ENCODE assay signal across 25 cellular contexts in the genomic region with DNA sequence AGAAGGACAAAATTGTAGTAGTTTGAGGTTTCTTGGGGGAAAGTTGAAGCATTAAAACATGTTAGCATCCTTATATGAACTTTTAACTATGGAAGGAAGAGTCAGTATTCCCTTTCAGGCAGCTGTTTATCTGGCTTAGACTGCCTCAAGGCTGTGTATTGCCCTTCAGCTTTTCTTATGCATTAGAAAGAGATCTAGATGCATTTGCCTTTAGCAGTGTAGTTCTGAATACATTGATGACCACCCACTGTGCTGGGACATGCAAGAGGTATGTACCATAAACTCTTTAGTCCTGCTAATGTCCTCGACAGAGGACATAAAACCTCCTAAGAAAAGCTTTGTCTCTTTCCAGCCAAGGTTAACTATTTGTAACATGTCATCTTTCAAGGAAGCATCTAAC. TPM values are rescaled to one million over a fixed set of nuclear protein-coding genes. Genes with fewer than 3 reads are reported as not detected.
DNase-seq lines count a peak whose midpoint lies in the region; ATAC-seq, FAIRE-seq and TF ChIP-seq lines count a peak whose summit lies in the region.
"Had no signal": no experiment of that assay in that cellular context is flagged by ENCODE, and none has a peak within 500 bp of the region (broad histone marks: within the 10 kb centered on the region; RNA-seq: fewer than 3 reads in every experiment).

No MANE protein-coding gene starts in this region.

- H3K27ac Mint-ChIP-seq in astrocyte (ENCODE audit: unreplicated experiment) (peak overlapping the region; percentile 72), type B pancreatic cell (no peak overlapping the region), progenitor cell of endocrine pancreas (no peak overlapping the region)
- peak overlapping the region in 1 of 2 donors; percentile 6 for H3K27ac Mint-ChIP-seq in effector memory CD8-positive, alpha-beta T cell
- H3K27ac Mint-ChIP-seq: activated CD4-positive, alpha-beta memory T cell treated with anti-CD3 and anti-CD28 coated beads, Interleukin-2, amount 10 ng/mL, durations not matched to agents 7 days and 5 days; CD8-positive, alpha-beta T cell; T-cell had no signal

- no peak for TF ChIP-seq CTCF in astrocyte (IDR thresholded peaks at IDR 0.05; ENCODE audit: insufficient read depth, low read depth, low read length)
- TF ChIP-seq CTCF in type B pancreatic cell (conservative IDR thresholded peaks at IDR 0.05): no peak
- TF ChIP-seq CTCF in progenitor cell of endocrine pancreas (IDR thresholded peaks at IDR 0.05; ENCODE audit: unreplicated experiment): no peak

- peak overlapping the region; percentile 81 for H3K4me3 Mint-ChIP-seq in astrocyte (ENCODE audit: unreplicated experiment)
- H3K4me3 Mint-ChIP-seq in type B pancreatic cell: peak overlapping the region; percentile 29
- H3K4me3 Mint-ChIP-seq in effector memory CD8-positive, alpha-beta T cell: no peak overlapping the region
- H3K4me3 Mint-ChIP-seq in progenitor cell of endocrine pancreas (ENCODE audit: low read depth): no peak overlapping the region
- H3K4me3 Mint-ChIP-seq: activated CD4-positive, alpha-beta memory T cell treated with anti-CD3 and anti-CD28 coated beads, Interleukin-2, amount 10 ng/mL, durations not matched to agents 7 days and 5 days; activated naive CD8-positive, alpha-beta T cell treated with anti-CD3 and anti-CD28 coated beads, Interleukin-2, amount 10 ng/mL, durations not matched to agents 7 days and 5 days; CD8-positive, alpha-beta T cell; T-cell had no signal

- H3K27me3 ChIP-seq in HAP-1 (ENCODE audit: low read depth): no peaks in the 10 kb centered on the region
- H3K27me3 ChIP-seq in astrocyte (ENCODE audit: insufficient read depth, low read length): no peaks in the 10 kb centered on the region
- H3K27me3 ChIP-seq: SJCRH30, spleen had no signal

- peak; percentile 49 for FAIRE-seq in astrocyte (lab: Jason Lieb, UNC)
- FAIRE-seq: GM19239, RCC 7860, TTC549 had no signal

- peak overlapping the region; percentile 88 for H3K4me2 ChIP-seq in astrocyte (ENCODE audit: low read length)

- H4K20me1 ChIP-seq in astrocyte (ENCODE audit: insufficient read depth, low read length): no peaks in the 10 kb centered on the region

- H3K36me3 ChIP-seq in HAP-1 (replicated peaks): peaks cover 24% of the 10 kb centered on the region
- peaks cover 41% of the 10 kb centered on the region for H3K36me3 ChIP-seq in astrocyte (ENCODE audit: insufficient read depth, low read length)
- H3K36me3 ChIP-seq: thoracic aorta had no signal

- H3K4me1 ChIP-seq in HAP-1: peaks cover 24% of the 10 kb centered on the region
- H3K4me1 ChIP-seq in astrocyte (ENCODE audit: insufficient read depth, low read length): peaks cover 20% of the 10 kb centered on the region

- ATAC-seq in HG03460 (IDR thresholded peaks at IDR 0.05; ENCODE audit: unreplicated experiment): no peak
- no peak for ATAC-seq in effector memory CD8-positive, alpha-beta T cell (replicated peaks)
- ATAC-seq: CD8-positive, alpha-beta T cell; T-cell had no signal

- peaks cover 80% of the 10 kb centered on the region for H3K79me2 ChIP-seq in astrocyte (ENCODE audit: insufficient read depth, low read length)

- DNase-seq in HAP-1 (ENCODE audit: low spot score in 2 of 2) (peak; percentile 61 to 64), astrocyte (ENCODE audit: low read depth) (no peak), iPS-NIHi11 (ENCODE audit: low spot score) (peak; percentile 12), type B pancreatic cell (ENCODE audit: extremely low spot score, unreplicated experiment) (no peak), progenitor cell of endocrine pancreas (ENCODE audit: low spot score, unreplicated experiment) (no peak)
- DNase-seq in effector memory CD8-positive, alpha-beta T cell: no peak
- DNase-seq: activated CD4-positive, alpha-beta memory T cell treated with anti-CD3 and anti-CD28 coated beads, Interleukin-2, amount 10 ng/mL, durations not matched to agents 7 days and 5 days; activated CD4-positive, CD25-positive, alpha-beta regulatory T cell treated with anti-CD3 and anti-CD28 coated beads, Interleukin-2, amount 50 U/mL, for 72 hours; activated naive CD8-positive, alpha-beta T cell treated with anti-CD3 and anti-CD28 coated beads, Interleukin-2, amount 10 ng/mL, durations not matched to agents 7 days and 5 days; CD8-positive, alpha-beta T cell; DMS 273 treated with DMSO at 0.1 percent for 48 hours; head of caudate nucleus; NCI-H1092; NCI-H1930; NCI-H526; SJCRH30; spleen; stimulated activated CD4-positive, alpha-beta T cell treated with anti-CD3 and anti-CD28 coated beads, Interleukin-4, amount 100 ng/mL, for 1 hour; stimulated activated naive CD4-positive, alpha-beta T cell treated with Interleukin-2 at 50 U/mL for 16 hours; T-cell had no signal

- H3K27me3 Mint-ChIP-seq in astrocyte (ENCODE audit: low read depth, unreplicated experiment): no peaks in the 10 kb centered on the region
- H3K27me3 Mint-ChIP-seq in type B pancreatic cell: no peaks in the 10 kb centered on the region
- no peaks in the 10 kb centered on the region for H3K27me3 Mint-ChIP-seq in effector memory CD8-positive, alpha-beta T cell
- no peaks in the 10 kb centered on the region for H3K27me3 Mint-ChIP-seq in progenitor cell of endocrine pancreas
- H3K27me3 Mint-ChIP-seq: activated CD4-positive, alpha-beta memory T cell treated with anti-CD3 and anti-CD28 coated beads, Interleukin-2, amount 10 ng/mL, durations not matched to agents 7 days and 5 days; activated naive CD8-positive, alpha-beta T cell treated with anti-CD3 and anti-CD28 coated beads, Interleukin-2, amount 10 ng/mL, durations not matched to agents 7 days and 5 days; T-cell had no signal

- H3K36me3 Mint-ChIP-seq in astrocyte (ENCODE audit: low read depth, unreplicated experiment): peaks cover 14% of the 10 kb centered on the region
- peaks cover 37% of the 10 kb centered on the region for H3K36me3 Mint-ChIP-seq in type B pancreatic cell
- peaks cover 34% of the 10 kb centered on the region for H3K36me3 Mint-ChIP-seq in effector memory CD8-positive, alpha-beta T cell (ENCODE audit: insufficient read depth)
- peaks cover 19% of the 10 kb centered on the region for H3K36me3 Mint-ChIP-seq in progenitor cell of endocrine pancreas (ENCODE audit: insufficient read depth)

- in situ Hi-C loops in HAP-1 (cut with MboI; ENCODE audit: low sequenced_read_pairs): no loop called here

- H2AFZ ChIP-seq in astrocyte (ENCODE audit: low read depth, low read length): no peak overlapping the region

- peaks cover 50% of the 10 kb centered on the region for H3K4me1 Mint-ChIP-seq in astrocyte (ENCODE audit: low read depth, unreplicated experiment)
- peaks cover 20% of the 10 kb centered on the region for H3K4me1 Mint-ChIP-seq in type B pancreatic cell (ENCODE audit: unreplicated experiment)
- H3K4me1 Mint-ChIP-seq in effector memory CD8-positive, alpha-beta T cell (ENCODE audit: low read depth in 2 of 2): peaks cover 25 to 29% of the 10 kb centered on the region in 2 donors
- H3K4me1 Mint-ChIP-seq in progenitor cell of endocrine pancreas (ENCODE audit: low read depth): peaks cover 21% of the 10 kb centered on the region

- H3K9me3 Mint-ChIP-seq in astrocyte (ENCODE audit: unreplicated experiment) (no peaks in the 10 kb centered on the region), type B pancreatic cell (no peaks in the 10 kb centered on the region), progenitor cell of endocrine pancreas (ENCODE audit: low read depth) (no peaks in the 10 kb centered on the region)
- H3K9me3 Mint-ChIP-seq in effector memory CD8-positive, alpha-beta T cell: no peaks in the 10 kb centered on the region
- H3K9me3 Mint-ChIP-seq: activated CD4-positive, alpha-beta memory T cell treated with anti-CD3 and anti-CD28 coated beads, Interleukin-2, amount 10 ng/mL, durations not matched to agents 7 days and 5 days; activated naive CD8-positive, alpha-beta T cell treated with anti-CD3 and anti-CD28 coated beads, Interleukin-2, amount 10 ng/mL, durations not matched to agents 7 days and 5 days; CD8-positive, alpha-beta T cell; T-cell had no signal

- H3K9ac ChIP-seq in astrocyte (ENCODE audit: low read length): peak overlapping the region; percentile 11

- H3K9me3 ChIP-seq in HAP-1 (no peaks in the 10 kb centered on the region), astrocyte (ENCODE audit: insufficient read depth, low read depth, low read length) (no peaks in the 10 kb centered on the region)
- H3K9me3 ChIP-seq: SJCRH30, spleen, thoracic aorta had no signal

- peak overlapping the region; percentile 99 for H3K27ac ChIP-seq in astrocyte (ENCODE audit: low read depth, low read length)
- H3K27ac ChIP-seq: SJCRH30, thoracic aorta had no signal

- H3K4me3 ChIP-seq in HAP-1: no peak overlapping the region; the same call in 1 of the 2 replicates
- H3K4me3 ChIP-seq in astrocyte (ENCODE audit: insufficient read depth, low read depth, low read length): no peak overlapping the region
- H3K4me3 ChIP-seq: SJCRH30, spleen, thoracic aorta had no signal

RNA-seq across cellular contexts. Expression of gene FAM200B, which starts 2.9 kb away (rescaled TPM):
- total RNA-seq in astrocyte (67.4 and 74.7 TPM in 2 replicates), type B pancreatic cell (ENCODE audit: low replicate concordance) (39.0 and 43.6 TPM in 2 replicates), progenitor cell of endocrine pancreas (29.0 and 31.4 TPM in 2 replicates)

RNA-seq across cellular contexts. Expression of gene BST1, which starts 18.4 kb away (rescaled TPM):
- total RNA-seq in astrocyte (19.5 and 24.5 TPM in 2 replicates), type B pancreatic cell (ENCODE audit: low replicate concordance) (0.89 and 3.4 TPM in 2 replicates), progenitor cell of endocrine pancreas (0.38 TPM in 1 of 2 replicates, not detected in the other)

RNA-seq across cellular contexts. Expression of gene FBXL5, which starts 29.3 kb away (rescaled TPM):
- total RNA-seq in astrocyte (75.8 and 92.2 TPM in 2 replicates), type B pancreatic cell (ENCODE audit: low replicate concordance) (48.2 and 48.4 TPM in 2 replicates), progenitor cell of endocrine pancreas (66.9 and 72.1 TPM in 2 replicates)

Comparison
In these comparisons a context has a peak if more than half of its experiments do, and no peak if none do; other contexts are left out.
1. DNase-seq: peak in HAP-1 (2 of 2) and iPS-NIHi11 (single experiment); none in astrocyte (single experiment), type B pancreatic cell (single experiment), effector memory CD8-positive, alpha-beta T cell (0 of 3) and progenitor cell of endocrine pancreas (single experiment).
2. H3K4me3 Mint-ChIP-seq: peak in astrocyte (single experiment) and type B pancreatic cell (single experiment); none in effector memory CD8-positive, alpha-beta T cell (0 of 2) and progenitor cell of endocrine pancreas (single experiment).